10 cellular contexts compared by ENCODE assay signal in genomic region chr2:230443540-230443939, GRCh38. TPM values are rescaled to one million over a fixed set of nuclear protein-coding genes. Genes with fewer than 3 reads are reported as not detected.
DNase-seq lines count a peak whose midpoint lies in the region; ATAC-seq and TF ChIP-seq lines count a peak whose summit lies in the region.
"Had no signal": no experiment of that assay in that cellular context is flagged by ENCODE, and none has a peak within 500 bp of the region (broad histone marks: within the 10 kb centered on the region; RNA-seq: fewer than 3 reads in every experiment).

No MANE protein-coding gene starts in this region.

- no peak overlapping the region for H2AFZ ChIP-seq in mesenchymal stem cell (ENCODE audit: low read depth, low read length)

- no peaks in the 10 kb centered on the region for H3K27me3 Mint-ChIP-seq in CD4-positive, CD25-positive, alpha-beta regulatory T cell

- no peak for TF ChIP-seq CTCF in ascending aorta (IDR thresholded peaks at IDR 0.05)

- ATAC-seq in CD4-positive, CD25-positive, alpha-beta regulatory T cell (ENCODE audit: low read depth in 2 of 2): no peak

- no peak overlapping the region for H2AK5ac ChIP-seq in mesenchymal stem cell (ENCODE audit: low read length, severe bottlenecking)

- no peak for DNase-seq in CD4-positive, CD25-positive, alpha-beta regulatory T cell
- DNase-seq in HS-27A (ENCODE audit: low read depth): peak; percentile 11
- DNase-seq in ascending aorta (ENCODE audit: low spot score in 2 of 2): no peak
- peak; percentile 41 for DNase-seq in mesenchymal stem cell
- no peak for DNase-seq in SHP77 (lab: John Stamatoyannopoulos, UW)
- no peak for DNase-seq in UCSD-AML1 (lab: John Stamatoyannopoulos, UW; ENCODE audit: unreplicated experiment)
- DNase-seq in activated gamma-delta T cell treated with Interleukin-2 at 50 U/mL for 16 hours: no peak
- no peak for DNase-seq in COLO668 (lab: John Stamatoyannopoulos, UW; ENCODE audit: unreplicated experiment)
- DNase-seq: dorsolateral prefrontal cortex, trophoblast cell had no signal

- whole genome bisulfite sequencing in mesenchymal stem cell: 98% methylated on average over 2 of the region's 2 CpGs

- no peak overlapping the region for H3K18ac ChIP-seq in mesenchymal stem cell (ENCODE audit: low read depth in 1 of 2, low read length in 2 of 2)

- H3K27me3 ChIP-seq in CD4-positive, CD25-positive, alpha-beta regulatory T cell (ENCODE audit: control insufficient read depth, insufficient read depth, low read length): no peaks in the 10 kb centered on the region
- no peaks in the 10 kb centered on the region for H3K27me3 ChIP-seq in ascending aorta
- H3K27me3 ChIP-seq in mesenchymal stem cell (ENCODE audit: control insufficient read depth in 1 of 2, insufficient read depth in 1 of 2, low read length in 2 of 2): no peaks in the 10 kb centered on the region
- H3K27me3 ChIP-seq: dorsolateral prefrontal cortex had no signal

- intact Hi-C loops in ascending aorta (cut with DNase I): no loop called here

- no peak overlapping the region for H3K23ac ChIP-seq in mesenchymal stem cell (ENCODE audit: low read length in 2 of 2)

- peaks cover 48 to 81% (median 64%) of the 10 kb centered on the region in 4 donors for H3K4me1 Mint-ChIP-seq in CD4-positive, CD25-positive, alpha-beta regulatory T cell

- no peak overlapping the region for H3K14ac ChIP-seq in mesenchymal stem cell (ENCODE audit: low read length in 2 of 2)

- no peaks in the 10 kb centered on the region for H3K9me3 Mint-ChIP-seq in CD4-positive, CD25-positive, alpha-beta regulatory T cell

- peaks cover 50% of the 10 kb centered on the region for H3K36me3 Mint-ChIP-seq in CD4-positive, CD25-positive, alpha-beta regulatory T cell

- no peak overlapping the region for H2BK120ac ChIP-seq in mesenchymal stem cell (ENCODE audit: low read depth, low read length)

- peak overlapping the region in 2 of 3 donors; percentile 39 to 66 for H3K27ac Mint-ChIP-seq in CD4-positive, CD25-positive, alpha-beta regulatory T cell

- peaks cover 53% of the 10 kb centered on the region for H3K4me1 ChIP-seq in CD4-positive, CD25-positive, alpha-beta regulatory T cell (ENCODE audit: control insufficient read depth, insufficient read depth, low read length, poor library complexity, severe bottlenecking)
- H3K4me1 ChIP-seq in ascending aorta: peaks cover 0 to 26% of the 10 kb centered on the region in 2 donors
- H3K4me1 ChIP-seq in mesenchymal stem cell (ENCODE audit: control insufficient read depth, insufficient read depth, low read depth, low read length): peaks cover 2% of the 10 kb centered on the region

- no peak overlapping the region for H3K9ac ChIP-seq in mesenchymal stem cell (ENCODE audit: low read length)

- H3K79me1 ChIP-seq in mesenchymal stem cell (replicated peaks; ENCODE audit: low read length, poor library complexity, severe bottlenecking): peaks cover 29% of the 10 kb centered on the region

- H3K27ac ChIP-seq in CD4-positive, CD25-positive, alpha-beta regulatory T cell (ENCODE audit: insufficient read depth, low read length, poor library complexity, severe bottlenecking): no peak overlapping the region
- H3K27ac ChIP-seq in ascending aorta (peak overlapping the region; percentile 2 to 22), mesenchymal stem cell (ENCODE audit: low read length, poor library complexity, severe bottlenecking) (no peak overlapping the region)
- H3K27ac ChIP-seq: dorsolateral prefrontal cortex had no signal

- peaks cover 60% of the 10 kb centered on the region for H3K36me3 ChIP-seq in CD4-positive, CD25-positive, alpha-beta regulatory T cell (ENCODE audit: control insufficient read depth, insufficient read depth, low read length)
- H3K36me3 ChIP-seq in ascending aorta: peaks cover 28 to 52% of the 10 kb centered on the region in 2 donors
- H3K36me3 ChIP-seq in mesenchymal stem cell (ENCODE audit: control insufficient read depth in 1 of 2, insufficient read depth in 2 of 2, low read depth in 1 of 2, low read length in 2 of 2): peaks cover 22 to 71% of the 10 kb centered on the region in 2 experiments

- H3K4me3 Mint-ChIP-seq in CD4-positive, CD25-positive, alpha-beta regulatory T cell: no peak overlapping the region

- H2BK12ac ChIP-seq in mesenchymal stem cell (ENCODE audit: low read length in 2 of 2): no peak overlapping the region

- H3K4me2 ChIP-seq in mesenchymal stem cell (ENCODE audit: low read length, poor library complexity, severe bottlenecking): no peak overlapping the region

- H4K91ac ChIP-seq in mesenchymal stem cell (ENCODE audit: low read length): no peak overlapping the region

- H4K8ac ChIP-seq in mesenchymal stem cell (ENCODE audit: low read length): no peak overlapping the region

- no peak overlapping the region for H3K4me3 ChIP-seq in CD4-positive, CD25-positive, alpha-beta regulatory T cell (ENCODE audit: low read depth, low read length)
- H3K4me3 ChIP-seq in ascending aorta: no peak overlapping the region
- no peak overlapping the region for H3K4me3 ChIP-seq in mesenchymal stem cell (ENCODE audit: insufficient read depth in 1 of 2, low read depth in 1 of 2, low read length in 2 of 2)
- H3K4me3 ChIP-seq: dorsolateral prefrontal cortex had no signal

- no peak overlapping the region for H2BK5ac ChIP-seq in mesenchymal stem cell (ENCODE audit: low read depth, low read length, poor library complexity, severe bottlenecking)

- H2BK15ac ChIP-seq in mesenchymal stem cell (ENCODE audit: low read depth, poor library complexity, severe bottlenecking): no peak overlapping the region

- H3K4ac ChIP-seq in mesenchymal stem cell (ENCODE audit: low read depth in 1 of 2, low read length in 2 of 2): no peak overlapping the region

- H3K9me3 ChIP-seq in CD4-positive, CD25-positive, alpha-beta regulatory T cell (ENCODE audit: control insufficient read depth in 2 of 2, low read length in 2 of 2): no peaks in the 10 kb centered on the region
- no peaks in the 10 kb centered on the region for H3K9me3 ChIP-seq in ascending aorta
- H3K9me3 ChIP-seq in mesenchymal stem cell (ENCODE audit: control insufficient read depth, low read length): no peaks in the 10 kb centered on the region

RNA-seq across cellular contexts. Expression of gene SP100, which starts 27.5 kb away (rescaled TPM):
- 335 TPM for total RNA-seq in CD4-positive, CD25-positive, alpha-beta regulatory T cell
- 100 to 1,000 TPM; 116 to 130 (median 122) TPM for polyA plus RNA-seq in CD4-positive, CD25-positive, alpha-beta regulatory T cell
- 82.0 TPM for total RNA-seq in ascending aorta
- 71.1 TPM for polyA plus RNA-seq in mesenchymal stem cell (2013, experiment 1 of 2)
- polyA plus RNA-seq in mesenchymal stem cell (2013, experiment 2 of 2): 72.9 TPM

Comparison
In these comparisons a context has a peak if more than half of its experiments do, and no peak if none do; other contexts are left out.
1. DNase-seq: peak in HS-27A (single experiment) and mesenchymal stem cell (single experiment); none in CD4-positive, CD25-positive, alpha-beta regulatory T cell (0 of 3), ascending aorta (0 of 2), SHP77 (0 of 2), UCSD-AML1 (single experiment), activated gamma-delta T cell treated with Interleukin-2 at 50 U/mL for 16 hours (single experiment) and COLO668 (single experiment).
2. H3K27ac ChIP-seq: peak in ascending aorta (2 of 2); none in CD4-positive, CD25-positive, alpha-beta regulatory T cell (single experiment) and mesenchymal stem cell (single experiment).